ENCODE assay signal across 17 cellular contexts in the genomic region with DNA sequence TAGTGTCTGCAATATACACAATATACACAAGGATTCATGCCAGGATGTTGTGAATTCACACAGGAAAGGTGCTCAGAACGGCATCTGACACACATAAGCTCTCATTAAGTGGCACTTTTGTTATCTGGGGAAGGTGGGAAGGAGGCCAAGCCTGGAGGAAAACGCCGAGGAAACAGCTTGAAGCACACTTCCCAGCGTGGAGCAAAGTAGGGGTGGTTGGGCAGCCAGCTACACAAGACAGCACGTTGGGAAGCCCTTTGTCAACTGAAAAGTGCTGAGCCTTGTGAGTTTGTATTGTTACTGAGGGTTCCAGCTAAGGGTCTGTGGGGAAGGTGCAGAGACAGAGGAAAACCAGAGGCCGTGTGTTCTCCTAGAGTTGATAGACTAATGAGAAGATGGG.
DNase-seq lines count a peak whose midpoint lies in the region; ATAC-seq, FAIRE-seq and TF ChIP-seq lines count a peak whose summit lies in the region.
"Had no signal": no experiment of that assay in that cellular context is flagged by ENCODE, and none has a peak within 500 bp of the region (broad histone marks: within the 10 kb centered on the region; RNA-seq: fewer than 3 reads in every experiment).

No MANE protein-coding gene starts in this region.

- no peaks in the 10 kb centered on the region for H3K9me3 ChIP-seq in endothelial cell of umbilical vein (replicated peaks; ENCODE audit: control insufficient read depth, insufficient read depth, low read length)
- no peaks in the 10 kb centered on the region for H3K9me3 ChIP-seq in spleen
- H3K9me3 ChIP-seq: BE2C, Peyer's patch had no signal

- no peaks in the 10 kb centered on the region for H3K79me2 ChIP-seq in endothelial cell of umbilical vein (ENCODE audit: control insufficient read depth, insufficient read depth, low read length)

- no peak overlapping the region for H2AFZ ChIP-seq in endothelial cell of umbilical vein (ENCODE audit: low read depth, low read length)

- TF ChIP-seq POLR2A in endothelial cell of umbilical vein (IDR thresholded peaks at IDR 0.05; ENCODE audit: low read depth, low read length) (no peak), spleen (IDR thresholded peaks at IDR 0.05) (no peak)

- 32 to 34% (median 33%) methylated on average over 6 of the region's 6 CpGs for WGBS in spleen, 5 donors

- H3K27me3 ChIP-seq in endothelial cell of umbilical vein (ENCODE audit: control insufficient read depth in 2 of 2, insufficient read depth in 2 of 2, low read length in 2 of 2) (no peaks in the 10 kb centered on the region), spleen (replicated peaks in 1 of 7) (peaks cover 0 to 46% (median 0%) of the 10 kb centered on the region in 7 donors)
- H3K27me3 ChIP-seq: Peyer's patch had no signal

- H3K4me1 ChIP-seq in endothelial cell of umbilical vein (ENCODE audit: control insufficient read depth, extremely low read depth, insufficient read depth, low read length) (no peaks in the 10 kb centered on the region), spleen (no peaks in the 10 kb centered on the region)
- H3K4me1 ChIP-seq: BE2C, Peyer's patch had no signal

- no peak for ATAC-seq in HG03460 (IDR thresholded peaks at IDR 0.05; ENCODE audit: unreplicated experiment)

- dilution Hi-C loops in endothelial cell of umbilical vein (cut with MboI; ENCODE audit: extremely low pct_ligation_motif_present, low sequenced_read_pairs), result no loop called here

- H3K4me2 ChIP-seq in endothelial cell of umbilical vein (ENCODE audit: insufficient read depth, low read length), result no peak overlapping the region

- no peaks in the 10 kb centered on the region for H3K36me3 ChIP-seq in endothelial cell of umbilical vein (ENCODE audit: control insufficient read depth in 2 of 2, extremely low read depth in 1 of 2, insufficient read depth in 2 of 2, low read length in 2 of 2)
- H3K36me3 ChIP-seq in spleen, result no peaks in the 10 kb centered on the region
- H3K36me3 ChIP-seq: BE2C, Peyer's patch had no signal

- H3K9me1 ChIP-seq in endothelial cell of umbilical vein (replicated peaks; ENCODE audit: control insufficient read depth, extremely low read depth, insufficient read depth, low read length), result no peaks in the 10 kb centered on the region

- H3K27ac ChIP-seq in endothelial cell of umbilical vein (ENCODE audit: insufficient read depth, low read depth, low read length), result no peak overlapping the region
- no peak overlapping the region for H3K27ac ChIP-seq in spleen
- H3K27ac ChIP-seq: Peyer's patch had no signal

- H3K4me3 ChIP-seq in endothelial cell of umbilical vein (replicated peaks in 1 of 3; ENCODE audit: insufficient read depth in 1 of 3, low read depth in 1 of 3, low read length in 3 of 3) (no peak overlapping the region), spleen (no peak overlapping the region)
- H3K4me3 ChIP-seq: Peyer's patch had no signal

- TF ChIP-seq CTCF in endothelial cell of umbilical vein (IDR thresholded peaks at IDR 0.05; ENCODE audit: extremely low read depth in 1 of 2, insufficient read depth in 1 of 2, low read depth in 1 of 2, low read length in 2 of 2) (no peak), spleen (IDR thresholded peaks at IDR 0.05 in 8 of 11, conservative IDR thresholded peaks at IDR 0.05 in 3 of 11) (no peak)

- FAIRE-seq in HTR-8/SVneo (lab: Jason Lieb, UNC) (peak; percentile 88), endothelial cell of umbilical vein (lab: Jason Lieb, UNC) (peak; percentile 43)

- intact Hi-C loops in endothelial cell of umbilical vein (cut with micrococcal nuclease) (no loop called here), spleen (cut with DNase I; ENCODE audit: low total_unique reads) (no loop called here)

- no peaks in the 10 kb centered on the region for H4K20me1 ChIP-seq in endothelial cell of umbilical vein (replicated peaks; ENCODE audit: control insufficient read depth, extremely low read depth, insufficient read depth, low read length)

- CTCF ChIA-PET in endothelial cell of umbilical vein (lab: Charles Lee), result no interaction called here

- DNase-seq in HTR-8/SVneo (ENCODE audit: insufficient read length, low spot score), result no peak
- peak; percentile 56 for DNase-seq in NCI-H1105 (lab: John Stamatoyannopoulos, UW)
- peak; percentile 86 for DNase-seq in endothelial cell of umbilical vein (ENCODE audit: low read depth, low spot score)
- peak; percentile 67 for DNase-seq in spleen
- no peak for DNase-seq in NCI-H526 treated with DMSO at 0.1 percent for 48 hours (lab: John Stamatoyannopoulos, UW)
- no peak for DNase-seq in cerebellar nuclear complex (lab: John Stamatoyannopoulos, UW)
- DNase-seq: BE2C; CD8-positive, alpha-beta memory T cell; EL; HFFc6; Kasumi-1; NCI-H1436; NCI-H2029 treated with DMSO at 0.1 percent for 48 hours; NCI-H226; NCI-H748 treated with DMSO at 0.1 percent for 48 hours; Peyer's patch had no signal

- POLR2A ChIA-PET in endothelial cell of umbilical vein (lab: Charles Lee), result no interaction called here

- no TSS peak for BruUV-seq in endothelial cell of umbilical vein (replicated peaks; lab: Mats Ljungman, UMichigan)

- no peak overlapping the region for H3K9ac ChIP-seq in endothelial cell of umbilical vein (replicated peaks; ENCODE audit: extremely low read depth, insufficient read depth, low read length)

TF ChIP-seq in endothelial cell of umbilical vein, 7 proteins besides CTCF, POLR2A, EP300 and RAD21:
- TF ChIP-seq MYC (IDR thresholded peaks at IDR 0.05; ENCODE audit: low read depth, low read length) (no peak), POLR2AphosphoS5 (IDR thresholded peaks at IDR 0.05; ENCODE audit: insufficient read depth, low read depth, low read length) (no peak), JUN (IDR thresholded peaks at IDR 0.05; ENCODE audit: borderline replicate concordance, insufficient read depth, insufficient read length, low read depth) (no peak), GATA2 (IDR thresholded peaks at IDR 0.05; ENCODE audit: insufficient read depth, insufficient read length, low read depth, low read length) (no peak), EZH2 (IDR thresholded peaks at IDR 0.05; ENCODE audit: borderline replicate concordance, low read depth, low read length, severe bottlenecking) (no peak), FOS (IDR thresholded peaks at IDR 0.05; ENCODE audit: borderline replicate concordance, insufficient read depth, low read length) (no peak)
- TF ChIP-seq, protein P1, sequence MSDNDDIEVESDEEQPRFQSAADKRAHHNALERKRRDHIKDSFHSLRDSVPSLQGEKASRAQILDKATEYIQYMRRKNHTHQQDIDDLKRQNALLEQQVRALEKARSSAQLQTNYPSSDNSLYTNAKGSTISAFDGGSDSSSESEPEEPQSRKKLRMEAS (IDR thresholded peaks at IDR 0.05; ENCODE audit: insufficient read depth, insufficient read length), result no peak

Comparison
In these comparisons a context has a peak if more than half of its experiments do, and no peak if none do; other contexts are left out.
1. DNase-seq: peak in NCI-H1105 (single experiment), endothelial cell of umbilical vein (single experiment) and spleen (single experiment); none in HTR-8/SVneo (single experiment), NCI-H526 treated with DMSO at 0.1 percent for 48 hours (single experiment) and cerebellar nuclear complex (0 of 2).